ENCODE assay signal across 9 cellular contexts in the genomic region with DNA sequence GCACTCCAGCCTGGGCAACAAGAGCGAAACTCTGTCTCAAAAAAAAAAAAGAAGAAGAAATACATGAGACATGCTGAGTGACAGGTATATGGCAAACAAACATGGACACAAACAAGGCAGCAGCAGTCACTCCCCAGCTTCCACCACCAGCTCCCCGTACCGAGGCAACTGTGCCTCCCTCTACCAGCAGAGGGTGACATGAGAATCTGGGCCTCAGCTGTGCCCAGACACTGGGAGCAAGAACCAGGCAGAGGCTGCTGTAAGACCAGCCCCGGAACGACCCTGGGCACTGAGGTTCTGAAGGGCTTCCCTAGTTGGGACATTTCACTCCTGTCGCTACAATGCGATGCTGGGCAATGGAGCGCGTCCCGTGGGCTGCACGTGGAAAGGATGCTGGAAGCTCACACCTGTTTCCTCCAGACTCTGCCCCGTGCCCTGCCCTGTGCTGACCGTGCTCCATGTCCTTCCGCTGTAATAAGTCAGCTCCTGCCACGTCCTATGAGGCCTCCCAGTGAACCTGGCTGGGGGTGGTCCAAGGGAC. TPM values are rescaled to one million over a fixed set of nuclear protein-coding genes. Genes with fewer than 3 reads are reported as not detected.
A peak's percentile ranks its signal among the peaks of the same experiment; 100 is the strongest.
DNase-seq lines count a peak whose midpoint lies in the region; ATAC-seq and TF ChIP-seq lines count a peak whose summit lies in the region.
"Had no signal": no experiment of that assay in that cellular context is flagged by ENCODE, and none has a peak within 500 bp of the region (broad histone marks: within the 10 kb centered on the region; RNA-seq: fewer than 3 reads in every experiment).

No MANE protein-coding gene starts in this region.

- no peak overlapping the region for H3K27ac ChIP-seq in osteoblast (ENCODE audit: low read depth, low read length)

- H3K36me3 ChIP-seq in osteoblast (ENCODE audit: insufficient read depth, low read length), result peaks cover 22% of the 10 kb centered on the region

- H3K4me2 ChIP-seq in osteoblast (ENCODE audit: insufficient read depth, low read length), result no peak overlapping the region

- H3K9me3 ChIP-seq in osteoblast (ENCODE audit: low read depth, low read length), result no peaks in the 10 kb centered on the region

- in situ Hi-C loops in astrocyte of the cerebellum (cut with HindIII; ENCODE audit: low sequenced_read_pairs), result no loop called here

- H2AFZ ChIP-seq in osteoblast (ENCODE audit: low read length), result no peak overlapping the region

- DNase-seq in SIG-M5 treated with dmso at 0.1 percent for 504 hours (lab: John Stamatoyannopoulos, UW; ENCODE audit: unreplicated experiment), result peak; percentile 18
- DNase-seq in SIG-M5 (lab: John Stamatoyannopoulos, UW), result no peak
- no peak for DNase-seq in astrocyte of the cerebellum (ENCODE audit: low read depth)
- peak; percentile 45 for DNase-seq in osteoblast (ENCODE audit: insufficient read length, low spot score, missing footprints)
- DNase-seq in stimulated activated CD4-positive, alpha-beta T cell treated with anti-CD3 and anti-CD28 coated beads, Interleukin-15, amount 100 ng/mL, for 24 hours, result no peak
- DNase-seq: activated naive CD4-positive, alpha-beta T cell; NCI-H146; T-helper 1 cell had no signal

- no peaks in the 10 kb centered on the region for H3K79me2 ChIP-seq in osteoblast (ENCODE audit: insufficient read depth, low read length)

- ATAC-seq in HG02885 (IDR thresholded peaks at IDR 0.05; ENCODE audit: poor library complexity, unreplicated experiment), result no peak

- TF ChIP-seq CTCF in astrocyte of the cerebellum (IDR thresholded peaks at IDR 0.05; ENCODE audit: low read depth, low read length, missing control alignments) (peak; percentile 63), osteoblast (IDR thresholded peaks at IDR 0.05; ENCODE audit: extremely low read depth, low read depth, low read length) (peak; percentile 18)

- H3K27me3 ChIP-seq in osteoblast (ENCODE audit: insufficient read depth, low read length), result no peaks in the 10 kb centered on the region

- peaks cover 8% of the 10 kb centered on the region for H4K20me1 ChIP-seq in osteoblast (ENCODE audit: insufficient read depth, low read length)

- H3K4me3 ChIP-seq in astrocyte of the cerebellum (ENCODE audit: low read depth, low read length), result no peak overlapping the region
- H3K4me3 ChIP-seq in osteoblast (ENCODE audit: insufficient read depth, low read length), result no peak overlapping the region

- H3K4me1 ChIP-seq in osteoblast (ENCODE audit: insufficient read depth, low read length), result peaks cover 3% of the 10 kb centered on the region

RNA-seq across cellular contexts. Expression of gene BOK, which starts 37.1 kb away (rescaled TPM):
- total RNA-seq in osteoblast, result 33.3 and 41.3 TPM in 2 replicates

RNA-seq across cellular contexts. Expression of gene THAP4, which starts 41.3 kb away (rescaled TPM):
- total RNA-seq in osteoblast, result 43.3 and 43.4 TPM in 2 replicates

RNA-seq across cellular contexts. Expression of gene ATG4B, which starts 41.8 kb away (rescaled TPM):
- total RNA-seq in osteoblast, result 42.7 and 48.0 TPM in 2 replicates

Comparison
In these comparisons a context has a peak if more than half of its experiments do, and no peak if none do; other contexts are left out.
1. DNase-seq: peak in SIG-M5 treated with dmso at 0.1 percent for 504 hours (single experiment) and osteoblast (single experiment); none in SIG-M5 (single experiment), astrocyte of the cerebellum (single experiment) and stimulated activated CD4-positive, alpha-beta T cell treated with anti-CD3 and anti-CD28 coated beads, Interleukin-15, amount 100 ng/mL, for 24 hours (single experiment).